ENCODE assay signal across 10 cellular contexts in genomic region chr3:178170698-178171535, GRCh38.
DNase-seq lines count a peak whose midpoint lies in the region; ATAC-seq and TF ChIP-seq lines count a peak whose summit lies in the region.
"Had no signal": no experiment of that assay in that cellular context is flagged by ENCODE, and none has a peak within 500 bp of the region (broad histone marks: within the 10 kb centered on the region; RNA-seq: fewer than 3 reads in every experiment).

No MANE protein-coding gene starts in this region.

- intact Hi-C loops in prostate gland (cut with DNase I), result no loop called here

- H4K20me1 ChIP-seq in fibroblast of lung (ENCODE audit: control insufficient read depth, extremely low read depth, insufficient read depth, low read length) (no peaks in the 10 kb centered on the region), hepatocyte (ENCODE audit: insufficient read depth, poor library complexity, severe bottlenecking) (no peaks in the 10 kb centered on the region)

- POLR2A ChIA-PET in RWPE1 (lab: Yijun Ruan, JAX; ENCODE audit: low non-redundant PET), result no interaction called here

- no peak overlapping the region for H3K4me3 ChIP-seq in fibroblast of lung (replicated peaks in 1 of 4; ENCODE audit: control extremely low read depth in 1 of 4, insufficient read depth in 1 of 4, low read depth in 3 of 4, low read length in 4 of 4)
- H3K4me3 ChIP-seq in hepatocyte, result no peak overlapping the region
- no peak overlapping the region for H3K4me3 ChIP-seq in prostate gland

- H3K79me2 ChIP-seq in fibroblast of lung (ENCODE audit: control insufficient read depth, insufficient read depth, low read length) (no peaks in the 10 kb centered on the region), hepatocyte (no peaks in the 10 kb centered on the region)

- H2AFZ ChIP-seq in fibroblast of lung (ENCODE audit: low read length), result no peak overlapping the region
- no peak overlapping the region for H2AFZ ChIP-seq in hepatocyte

- H3K27me3 ChIP-seq in fibroblast of lung (ENCODE audit: control insufficient read depth, insufficient read depth, low read length) (no peaks in the 10 kb centered on the region), hepatocyte (no peaks in the 10 kb centered on the region), prostate gland (replicated peaks; ENCODE audit: insufficient read depth) (no peaks in the 10 kb centered on the region)
- H3K27me3 ChIP-seq: neutrophil had no signal

- ATAC-seq in GM21786 (IDR thresholded peaks at IDR 0.05; ENCODE audit: unreplicated experiment), result no peak

- no peak overlapping the region for H3K9ac ChIP-seq in fibroblast of lung (ENCODE audit: insufficient read depth, low read length)

- no peak for TF ChIP-seq POLR2A in prostate gland (IDR thresholded peaks at IDR 0.05)

- H3K4me1 ChIP-seq in fibroblast of lung (ENCODE audit: control insufficient read depth, extremely low read depth, insufficient read depth, low read length) (peaks cover 2% of the 10 kb centered on the region), hepatocyte (ENCODE audit: insufficient read depth) (no peaks in the 10 kb centered on the region), prostate gland (replicated peaks) (no peaks in the 10 kb centered on the region)

- H3K9me3 ChIP-seq in fibroblast of lung (ENCODE audit: control insufficient read depth, insufficient read depth, low read depth, low read length) (no peaks in the 10 kb centered on the region), hepatocyte (ENCODE audit: low read depth) (no peaks in the 10 kb centered on the region), prostate gland (no peaks in the 10 kb centered on the region)
- H3K9me3 ChIP-seq: neutrophil had no signal

- peak; percentile 64 for DNase-seq in GM04503 (ENCODE audit: low read depth)
- DNase-seq in RWPE1 (ENCODE audit: low spot score), result peak; percentile 47
- DNase-seq in fibroblast of lung (ENCODE audit: low read depth in 2 of 2), result peak; percentile 95
- peak; percentile 61 for DNase-seq in renal cortical epithelial cell (ENCODE audit: low read depth)
- DNase-seq in activated CD4-positive, alpha-beta T cell treated with anti-CD3 and anti-CD28 coated beads for 1 hour, result no peak
- no peak for DNase-seq in hepatocyte (ENCODE audit: low spot score)
- DNase-seq in prostate gland (ENCODE audit: low spot score), result no peak
- DNase-seq: anterior cingulate cortex had no signal

- H3K27ac ChIP-seq in RWPE1, result no peak overlapping the region
- no peak overlapping the region for H3K27ac ChIP-seq in fibroblast of lung (ENCODE audit: insufficient read depth, low read length)
- no peak overlapping the region for H3K27ac ChIP-seq in hepatocyte
- H3K27ac ChIP-seq in prostate gland, result no peak overlapping the region
- H3K27ac ChIP-seq: neutrophil had no signal

- no peak for TF ChIP-seq CTCF in RWPE1 (conservative IDR thresholded peaks at IDR 0.05; ENCODE audit: low read depth)
- TF ChIP-seq CTCF in fibroblast of lung (conservative IDR thresholded peaks at IDR 0.05 in 1 of 2, IDR thresholded peaks at IDR 0.05 in 1 of 2; ENCODE audit: low read depth in 1 of 2, low read length in 2 of 2), result no peak
- no peak for TF ChIP-seq CTCF in hepatocyte (IDR thresholded peaks at IDR 0.05; ENCODE audit: poor library complexity)
- no peak for TF ChIP-seq CTCF in prostate gland (IDR thresholded peaks at IDR 0.05)

- CTCF ChIA-PET in RWPE1 (lab: Yijun Ruan, JAX), result interaction anchor here (0.6 kb wide), 1 partner anchor 368 kb away, joined by 3 read pairs; no protein-coding TSS in a partner anchor

- H3K36me3 ChIP-seq in fibroblast of lung (ENCODE audit: control insufficient read depth, insufficient read depth, low read length), result no peaks in the 10 kb centered on the region
- no peaks in the 10 kb centered on the region for H3K36me3 ChIP-seq in hepatocyte (replicated peaks; ENCODE audit: insufficient read depth, low read depth)
- H3K36me3 ChIP-seq in prostate gland, result no peaks in the 10 kb centered on the region
- H3K36me3 ChIP-seq: neutrophil had no signal

- no peaks in the 10 kb centered on the region for H3K9me2 ChIP-seq in hepatocyte (replicated peaks; ENCODE audit: insufficient read depth)

- no peak overlapping the region for H3K4me2 ChIP-seq in fibroblast of lung (ENCODE audit: extremely low read depth, insufficient read depth, low read length)
- no peak overlapping the region for H3K4me2 ChIP-seq in hepatocyte

- 90% methylated on average over 4 of the region's 4 CpGs for WGBS in hepatocyte (ENCODE audit: low lambda C conversion rate, missing lambda C conversion rate)
- WGBS in prostate gland, result 80% methylated on average over 4 of the region's 4 CpGs

Comparison
In these comparisons a context has a peak if more than half of its experiments do, and no peak if none do; other contexts are left out.
1. DNase-seq: peak in GM04503 (single experiment), RWPE1 (single experiment), fibroblast of lung (2 of 2) and renal cortical epithelial cell (single experiment); none in activated CD4-positive, alpha-beta T cell treated with anti-CD3 and anti-CD28 coated beads for 1 hour (single experiment), hepatocyte (single experiment) and prostate gland (single experiment).